ENCODE assay signal across 23 cellular contexts in the genomic region with DNA sequence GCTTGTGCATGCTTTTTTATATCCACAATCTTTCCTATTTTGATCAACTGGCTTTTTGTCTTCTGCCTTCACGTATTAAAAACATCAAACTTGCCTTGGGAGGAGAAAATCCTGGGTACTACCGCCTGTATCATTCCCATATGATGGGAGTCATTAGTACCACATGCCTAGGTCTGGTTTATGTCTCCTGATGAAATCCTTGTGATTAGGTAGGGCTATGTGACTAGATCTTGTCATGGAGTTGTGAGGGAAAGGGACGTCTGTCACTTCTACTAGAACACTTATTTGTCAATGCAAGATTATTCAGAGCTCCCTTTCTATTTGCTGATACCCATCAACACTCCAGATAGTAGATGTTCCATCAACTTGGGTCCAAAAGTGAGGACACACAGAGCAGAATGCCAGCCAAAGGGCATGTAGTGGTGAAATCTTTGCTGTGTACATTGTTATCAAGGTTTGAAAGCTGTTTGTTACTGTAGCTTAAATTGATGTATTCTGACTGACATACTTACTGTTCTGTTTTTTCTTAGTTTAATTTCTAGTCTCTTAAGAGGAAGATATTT.
A peak's percentile ranks its signal among the peaks of the same experiment; 100 is the strongest.
DNase-seq lines count a peak whose midpoint lies in the region; ATAC-seq, FAIRE-seq and TF ChIP-seq lines count a peak whose summit lies in the region.
"Had no signal": no experiment of that assay in that cellular context is flagged by ENCODE, and none has a peak within 500 bp of the region (broad histone marks: within the 10 kb centered on the region; RNA-seq: fewer than 3 reads in every experiment).

No MANE protein-coding gene starts in this region.

- H3K27me3 ChIP-seq in IMR-90 (ENCODE audit: control insufficient read depth, insufficient read depth, low read length) (no peaks in the 10 kb centered on the region), SK-N-SH (ENCODE audit: insufficient read depth) (no peaks in the 10 kb centered on the region), dorsolateral prefrontal cortex (no peaks in the 10 kb centered on the region)
- H3K27me3 ChIP-seq: BE2C, BLaER1 had no signal

- in situ Hi-C loops in IMR-90 (cut with MboI; ENCODE audit: low sequenced_read_pairs): no loop called here

- H2AFZ ChIP-seq in IMR-90 (replicated peaks; ENCODE audit: low read length, poor library complexity) (no peak overlapping the region), SK-N-SH (ENCODE audit: low read depth) (no peak overlapping the region; the same call in 1 of the 2 replicates)

- no peaks in the 10 kb centered on the region for H3K9me2 ChIP-seq in SK-N-SH

- no peak overlapping the region for H4K8ac ChIP-seq in IMR-90 (ENCODE audit: low read depth in 2 of 2, low read length in 2 of 2)

- peak overlapping the region; percentile 59; the same call in 1 of the 2 replicates for H2BK20ac ChIP-seq in IMR-90 (ENCODE audit: low read depth, low read length)

- TF ChIP-seq POLR2A in IMR-90 (IDR thresholded peaks at IDR 0.05; ENCODE audit: low read depth, low read length): no peak

- H3K14ac ChIP-seq in IMR-90 (replicated peaks; ENCODE audit: low read depth, low read length): no peak overlapping the region; the same call in 1 of the 2 replicates

- H2AK5ac ChIP-seq in IMR-90 (ENCODE audit: low read depth, low read length): no peak overlapping the region

- H3K23ac ChIP-seq in IMR-90 (ENCODE audit: low read depth, low read length): no peak overlapping the region

- no peak overlapping the region for H3K56ac ChIP-seq in IMR-90 (ENCODE audit: extremely low read depth, insufficient read depth, low read length)

- dilution Hi-C loops in IMR-90 (cut with HindIII; ENCODE audit: low sequenced_read_pairs, unreplicated experiment): no loop called here

- H3K18ac ChIP-seq in IMR-90 (ENCODE audit: low read depth, low read length): peak overlapping the region; percentile 60; the same call in 1 of the 2 replicates

- peak overlapping the region; percentile 55; the same call in 1 of the 2 replicates for H4K5ac ChIP-seq in IMR-90 (ENCODE audit: low read depth, low read length)

- H3F3A ChIP-seq in SK-N-SH (replicated peaks; ENCODE audit: insufficient read depth): peaks cover 11% of the 10 kb centered on the region

- H2BK120ac ChIP-seq in IMR-90 (ENCODE audit: low read depth, low read length): peak overlapping the region; percentile 57

- no peaks in the 10 kb centered on the region for H3K9me3 Mint-ChIP-seq in osteocyte (ENCODE audit: unreplicated experiment)
- H3K9me3 Mint-ChIP-seq: CD14-positive monocyte had no signal

- no peaks in the 10 kb centered on the region for H3K27me3 Mint-ChIP-seq in osteocyte (ENCODE audit: unreplicated experiment)

- H3K36me3 Mint-ChIP-seq in osteocyte (ENCODE audit: unreplicated experiment): no peaks in the 10 kb centered on the region
- H3K36me3 Mint-ChIP-seq: CD14-positive monocyte; CD4-positive, alpha-beta memory T cell; CD4-positive, CD25-positive, alpha-beta regulatory T cell; CD8-positive, alpha-beta memory T cell had no signal

- peaks cover 51% of the 10 kb centered on the region for H3K4me1 Mint-ChIP-seq in osteocyte (ENCODE audit: unreplicated experiment)
- H3K4me1 Mint-ChIP-seq: CD4-positive, alpha-beta memory T cell; CD4-positive, CD25-positive, alpha-beta regulatory T cell; CD8-positive, alpha-beta memory T cell had no signal

- H4K20me1 ChIP-seq in IMR-90 (ENCODE audit: insufficient read depth, low read length) (no peaks in the 10 kb centered on the region), SK-N-SH (ENCODE audit: insufficient read depth) (no peaks in the 10 kb centered on the region)
- H4K20me1 ChIP-seq: BLaER1 had no signal

- DNase-seq in IMR-90: no peak
- DNase-seq in SK-N-SH: peak; percentile 38
- no peak for DNase-seq in osteocyte (ENCODE audit: extremely low spot score, unreplicated experiment)
- no peak for DNase-seq in urothelium cell line (ENCODE audit: low spot score)
- DNase-seq in dorsolateral prefrontal cortex: no peak
- DNase-seq in RPMI8226: no peak
- DNase-seq: 8988T; ACHN; BE2C; C1 segment of cervical spinal cord; CD4-positive, alpha-beta memory T cell; CD4-positive, CD25-positive, alpha-beta regulatory T cell; CD8-positive, alpha-beta memory T cell; COR-L47; DMS79 treated with DMSO at 0.1 percent for 48 hours; GF-D8 had no signal

- no TSS peak for BruUV-seq in IMR-90 (replicated peaks; lab: Mats Ljungman, UMichigan)

- no peak overlapping the region for H3K4me3 ChIP-seq in IMR-90 (ENCODE audit: insufficient read depth, low read depth, low read length)
- no peak overlapping the region for H3K4me3 ChIP-seq in SK-N-SH (ENCODE audit: low read depth in 2 of 2, low read length in 1 of 2)
- no peak overlapping the region for H3K4me3 ChIP-seq in dorsolateral prefrontal cortex
- H3K4me3 ChIP-seq: BLaER1 had no signal

- peak in 1 of 2 experiments; percentile 88; a peak in 2 of 4 replicates for TF ChIP-seq EP300 in SK-N-SH (IDR thresholded peaks at IDR 0.05; ENCODE audit: borderline replicate concordance in 1 of 2, low read depth in 1 of 2, low read length in 1 of 2)

- H3K27ac ChIP-seq in IMR-90 (ENCODE audit: insufficient read depth, low read length): no peak overlapping the region
- H3K27ac ChIP-seq in SK-N-SH (ENCODE audit: low read depth in 2 of 2, low read length in 1 of 2): peak overlapping the region; percentile 1 to 74; a peak in 2 of 4 replicates
- H3K27ac ChIP-seq in dorsolateral prefrontal cortex: no peak overlapping the region
- H3K27ac ChIP-seq: BLaER1 had no signal

- WGBS in IMR-90 (ENCODE audit: extremely low coverage in 2 of 2, insufficient read length in 1 of 2), 2 experiments: no CpG with 5 or more reads among the region's 3 CpGs
- WGBS in SK-N-SH (ENCODE audit: low lambda C conversion rate): 29% methylated on average over 3 of the region's 3 CpGs

- no peak overlapping the region for H3K4ac ChIP-seq in IMR-90 (ENCODE audit: low read depth, low read length)

- POLR2A ChIA-PET in IMR-90 (lab: Charles Lee; ENCODE audit: unreplicated experiment): no interaction called here
- POLR2A ChIA-PET in SK-N-SH (lab: Yijun Ruan, JAX): no interaction called here

- TF ChIP-seq CTCF in IMR-90 (conservative IDR thresholded peaks at IDR 0.05; ENCODE audit: low read depth, low read length) (no peak), SK-N-SH (IDR thresholded peaks at IDR 0.05) (no peak), osteocyte (IDR thresholded peaks at IDR 0.05) (no peak), dorsolateral prefrontal cortex (IDR thresholded peaks at IDR 0.05 in 54 of 56, conservative IDR thresholded peaks at IDR 0.05 in 2 of 56; ENCODE audit: low read depth in 1 of 56, partially characterized antibody in 56 of 56) (no peak)

- H3K4me1 ChIP-seq in IMR-90 (ENCODE audit: control insufficient read depth, insufficient read depth, low read length): peaks cover 4% of the 10 kb centered on the region
- peaks cover 10 to 26% of the 10 kb centered on the region in 2 experiments; a peak in 3 of 4 replicates for H3K4me1 ChIP-seq in SK-N-SH (ENCODE audit: control insufficient read depth in 1 of 2, insufficient read depth in 2 of 2, low read depth in 1 of 2, low read length in 1 of 2)
- H3K4me1 ChIP-seq: BE2C had no signal

- H3K36me3 ChIP-seq in IMR-90 (ENCODE audit: control insufficient read depth, insufficient read depth, low read length) (no peaks in the 10 kb centered on the region), SK-N-SH (replicated peaks in 1 of 2; ENCODE audit: control insufficient read depth in 1 of 2, insufficient read depth in 2 of 2, low read length in 1 of 2) (no peaks in the 10 kb centered on the region)
- H3K36me3 ChIP-seq: BE2C, BLaER1 had no signal

- H3K4me3 Mint-ChIP-seq in osteocyte (ENCODE audit: unreplicated experiment): no peak overlapping the region
- H3K4me3 Mint-ChIP-seq: CD14-positive monocyte; CD4-positive, alpha-beta memory T cell; CD4-positive, CD25-positive, alpha-beta regulatory T cell; CD8-positive, alpha-beta memory T cell had no signal

- no peak overlapping the region for H3K9ac ChIP-seq in IMR-90 (ENCODE audit: low read depth, low read length)
- H3K9ac ChIP-seq in SK-N-SH: no peak overlapping the region
- H3K9ac ChIP-seq: BLaER1 had no signal

- no peaks in the 10 kb centered on the region for H3K9me1 ChIP-seq in IMR-90 (ENCODE audit: insufficient read depth, low read length)

- no peak overlapping the region for H2AK9ac ChIP-seq in IMR-90 (replicated peaks; ENCODE audit: low read depth, low read length, poor library complexity)

- no peak for TF ChIP-seq RAD21 in IMR-90 (IDR thresholded peaks at IDR 0.05; ENCODE audit: low read length)
- TF ChIP-seq RAD21 in SK-N-SH (IDR thresholded peaks at IDR 0.05; ENCODE audit: low read length): no peak

- no peak overlapping the region for H4K91ac ChIP-seq in IMR-90 (ENCODE audit: insufficient read depth, low read depth, low read length)

- H2BK5ac ChIP-seq in IMR-90 (ENCODE audit: low read depth, low read length, poor library complexity, severe bottlenecking): peak overlapping the region; percentile 89

- CTCF ChIA-PET in IMR-90 (lab: Yijun Ruan, JAX) (interaction anchor here (1.0 kb wide), 1 partner anchor 649 kb away, joined by 4 read pairs; no protein-coding TSS in a partner anchor), SK-N-SH (lab: Yijun Ruan, JAX) (interaction anchor here (0.9 kb wide), 1 partner anchor 11 kb away, joined by 3 read pairs; no protein-coding TSS in a partner anchor)

- H2BK15ac ChIP-seq in IMR-90 (ENCODE audit: low read depth, low read length): no peak overlapping the region

- no peak overlapping the region for H3K4me2 ChIP-seq in IMR-90 (ENCODE audit: low read depth, low read length)
- H3K4me2 ChIP-seq in SK-N-SH: no peak overlapping the region
- H3K4me2 ChIP-seq: BLaER1 had no signal

- no peak for FAIRE-seq in urothelium cell line (lab: Jason Lieb, UNC)
- FAIRE-seq: A204.1, G401.6, GM12891, GM19239 had no signal

- ATAC-seq in IMR-90 (ENCODE audit: low read depth): no peak
- no peak for ATAC-seq in HG02610 (IDR thresholded peaks at IDR 0.05; ENCODE audit: unreplicated experiment)

- H3K79me1 ChIP-seq in IMR-90 (ENCODE audit: low read depth in 1 of 2, low read length in 2 of 2): no peaks in the 10 kb centered on the region

- H3K9me3 ChIP-seq in IMR-90 (ENCODE audit: control insufficient read depth, insufficient read depth, low read length) (no peaks in the 10 kb centered on the region; the same call in 1 of the 2 replicates), SK-N-SH (no peaks in the 10 kb centered on the region)
- H3K9me3 ChIP-seq: BE2C, BLaER1 had no signal

- no peaks in the 10 kb centered on the region for H3K79me2 ChIP-seq in SK-N-SH (ENCODE audit: insufficient read depth)

- intact Hi-C loops in IMR-90 (cut with micrococcal nuclease): loop anchor here (10.0 kb wide), 1 partner anchor 131 kb away; no protein-coding TSS in a partner anchor
- intact Hi-C loops in dorsolateral prefrontal cortex (cut with DNase I): no loop called here

- peak overlapping the region; percentile 95 for H3K27ac Mint-ChIP-seq in osteocyte (ENCODE audit: unreplicated experiment)
- H3K27ac Mint-ChIP-seq: CD14-positive monocyte; CD4-positive, alpha-beta memory T cell; CD4-positive, CD25-positive, alpha-beta regulatory T cell; CD8-positive, alpha-beta memory T cell had no signal

TF ChIP-seq in IMR-90, 13 proteins besides CTCF, POLR2A, EP300 and RAD21 (continues in another document):
- no peak for TF ChIP-seq MXI1 (IDR thresholded peaks at IDR 0.05; ENCODE audit: borderline replicate concordance, low read depth, low read length)
- TF ChIP-seq SMC3 (IDR thresholded peaks at IDR 0.05; ENCODE audit: low read depth, low read length): no peak

TF ChIP-seq in SK-N-SH, 30 proteins besides CTCF, POLR2A, EP300 and RAD21 (continues in another document):
- TF ChIP-seq NFIC (IDR thresholded peaks at IDR 0.05; ENCODE audit: borderline replicate concordance) (no peak), FOXJ3 (CRISPR knock-in tag; IDR thresholded peaks at IDR 0.05) (peak; percentile 88)

Comparison
In these comparisons a context has a peak if more than half of its experiments do, and no peak if none do; other contexts are left out.
1. H3K27ac ChIP-seq: peak in SK-N-SH (2 of 2); none in IMR-90 (single experiment) and dorsolateral prefrontal cortex (0 of 59).